In the genomic region with DNA sequence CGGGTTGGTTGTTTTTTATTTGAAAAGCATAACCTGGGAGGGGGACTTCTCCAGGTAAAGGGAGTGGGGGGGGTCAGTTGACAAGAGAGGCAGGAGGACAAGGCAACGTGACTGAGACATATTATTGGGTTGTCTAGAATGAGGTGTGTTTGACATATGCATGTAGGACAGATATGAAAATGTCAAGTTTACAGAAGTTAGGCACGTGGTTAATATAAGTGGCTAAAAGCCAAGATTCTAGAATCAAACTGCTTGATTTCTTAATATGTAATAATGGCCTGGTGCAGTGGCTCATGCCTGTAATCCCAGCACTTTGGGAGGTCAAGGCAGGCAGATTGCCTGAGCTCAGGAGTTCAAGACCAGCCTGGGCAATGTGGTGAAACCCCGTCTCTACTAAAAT, we compare ENCODE assay signal across 7 cellular contexts.
"Had no signal": no experiment of that assay in that cellular context is flagged by ENCODE, and none has a peak within 500 bp of the region (broad histone marks: within the 10 kb centered on the region; RNA-seq: fewer than 3 reads in every experiment).

No MANE protein-coding gene starts in this region.

- DNase-seq: IMR-90, KBM-7, KG1 had no signal

- ATAC-seq: HepG2, K562 had no signal

- H3K4me3 ChIP-seq: K562 had no signal

- FAIRE-seq: HepG2, HTR-8/SVneo, K562 had no signal

- H3K27ac ChIP-seq: HL-60 had no signal
